ENCODE assay signal across 21 cellular contexts in genomic region chr1:162036156-162036555, GRCh38. TPM values are rescaled to one million over a fixed set of nuclear protein-coding genes. Genes with fewer than 3 reads are reported as not detected.
"Had no signal": no experiment of that assay in that cellular context is flagged by ENCODE, and none has a peak within 500 bp of the region (broad histone marks: within the 10 kb centered on the region; RNA-seq: fewer than 3 reads in every experiment).

No MANE protein-coding gene starts in this region.

- H3K36me3 ChIP-seq: brain microvascular endothelial cell, sigmoid colon, transverse colon, uterus had no signal

- H3K27me3 ChIP-seq: brain microvascular endothelial cell, foreskin keratinocyte, sigmoid colon, uterus had no signal

- H3K27ac ChIP-seq: brain microvascular endothelial cell, foreskin keratinocyte, sigmoid colon, transverse colon, uterus had no signal

- H3K27ac Mint-ChIP-seq: activated CD4-positive, alpha-beta memory T cell treated with anti-CD3 and anti-CD28 coated beads, Interleukin-2, amount 10 ng/mL, durations not matched to agents 7 days and 5 days; activated naive CD4-positive, alpha-beta T cell treated with anti-CD3 and anti-CD28 coated beads, Interleukin-2, amount 10 ng/mL, durations not matched to agents 7 days and 5 days; immature natural killer cell; naive B cell; progenitor cell of endocrine pancreas; stimulated activated naive B cell treated with anti-CD40 and anti-IgM and Interleukin-4, amounts not matched to agents 10 μg/mL and 1 μg/mL and 100 μg/mL, for 72 hours; T-helper 17 cell had no signal

- H3K4me3 Mint-ChIP-seq: activated CD4-positive, alpha-beta memory T cell treated with anti-CD3 and anti-CD28 coated beads, Interleukin-2, amount 10 ng/mL, durations not matched to agents 7 days and 5 days; activated naive CD4-positive, alpha-beta T cell treated with anti-CD3 and anti-CD28 coated beads, Interleukin-2, amount 10 ng/mL, durations not matched to agents 7 days and 5 days; immature natural killer cell; naive B cell; stimulated activated naive B cell treated with anti-CD40 and anti-IgM and Interleukin-4, amounts not matched to agents 10 μg/mL and 1 μg/mL and 100 μg/mL, for 72 hours; T-helper 17 cell had no signal

- H3K9me3 Mint-ChIP-seq: activated CD4-positive, alpha-beta memory T cell treated with anti-CD3 and anti-CD28 coated beads, Interleukin-2, amount 10 ng/mL, durations not matched to agents 7 days and 5 days; activated naive CD4-positive, alpha-beta T cell treated with anti-CD3 and anti-CD28 coated beads, Interleukin-2, amount 10 ng/mL, durations not matched to agents 7 days and 5 days; immature natural killer cell; stimulated activated naive B cell treated with anti-CD40 and anti-IgM and Interleukin-4, amounts not matched to agents 10 μg/mL and 1 μg/mL and 100 μg/mL, for 72 hours had no signal

- FAIRE-seq: endothelial cell of umbilical vein had no signal

- DNase-seq: activated CD4-positive, alpha-beta T cell treated with anti-CD3 and anti-CD28 coated beads for 48 hours; activated effector memory CD4-positive, alpha-beta T cell treated with anti-CD3 and anti-CD28 coated beads, Interleukin-2, amount 50 U/mL, for 16 hours; activated naive CD4-positive, alpha-beta T cell treated with anti-CD3 and anti-CD28 coated beads, Interleukin-2, amount 10 ng/mL, durations not matched to agents 7 days and 5 days; aorta; brain microvascular endothelial cell; dermis blood vessel endothelial cell; foreskin keratinocyte; naive B cell; retina; sigmoid colon; stimulated activated CD4-positive, alpha-beta T cell treated with anti-CD3 and anti-CD28 coated beads, Interleukin-2, amount 100 ng/mL, for 48 hours; stimulated activated CD8-positive, alpha-beta memory T cell treated with anti-CD3 and anti-CD28 coated beads, Interleukin-4, amount 100 ng/mL, for 48 hours; stimulated activated naive B cell treated with anti-CD40 and anti-IgM and Interleukin-4, amounts not matched to agents 10 μg/mL and 1 μg/mL and 100 μg/mL, for 72 hours; T-helper 17 cell; transverse colon; uterus had no signal

- H3K4me1 ChIP-seq: transverse colon, uterus had no signal

- H3K4me3 ChIP-seq: lung, sigmoid colon, transverse colon, uterus had no signal

- H3K36me3 Mint-ChIP-seq: activated naive CD4-positive, alpha-beta T cell treated with anti-CD3 and anti-CD28 coated beads, Interleukin-2, amount 10 ng/mL, durations not matched to agents 7 days and 5 days; immature natural killer cell; naive B cell; stimulated activated naive B cell treated with anti-CD40 and anti-IgM and Interleukin-4, amounts not matched to agents 10 μg/mL and 1 μg/mL and 100 μg/mL, for 72 hours had no signal

- H3K9me3 ChIP-seq: sigmoid colon, transverse colon, uterus had no signal

- H3K4me1 Mint-ChIP-seq: immature natural killer cell; naive B cell; stimulated activated naive B cell treated with anti-CD40 and anti-IgM and Interleukin-4, amounts not matched to agents 10 μg/mL and 1 μg/mL and 100 μg/mL, for 72 hours had no signal

RNA-seq across cellular contexts. Expression of gene OLFML2B, which starts 12.5 kb away (rescaled TPM):
- total RNA-seq: activated CD4-positive, alpha-beta memory T cell treated with anti-CD3 and anti-CD28 coated beads, Interleukin-2, amount 10 ng/mL, durations not matched to agents 7 days and 5 days; T-helper 17 cell had no signal

RNA-seq across cellular contexts. Expression of gene NOS1AP, which starts 33.3 kb away (rescaled TPM):
- total RNA-seq: T-helper 17 cell had no signal
